ENCODE assay signal across 1 cellular context in genomic region chr6:26197736-26198625, GRCh38.
TF ChIP-seq lines count a peak whose summit lies in the region.

No MANE protein-coding gene starts in this region.

TF ChIP-seq in GM23338, 12 proteins besides CTCF, POLR2A, EP300 and RAD21 (continued from another document):
- no peak for TF ChIP-seq ZNF462 (CRISPR knock-in tag; IDR thresholded peaks at IDR 0.05)
- TF ChIP-seq ETS1 (IDR thresholded peaks at IDR 0.05) = no peak
- TF ChIP-seq CREB1 (CRISPR knock-in tag; IDR thresholded peaks at IDR 0.05; ENCODE audit: low read depth) = no peak
- TF ChIP-seq REST (IDR thresholded peaks at IDR 0.05; ENCODE audit: unreplicated experiment) = no peak
- TF ChIP-seq NANOG (IDR thresholded peaks at IDR 0.05; ENCODE audit: borderline replicate concordance) = no peak
- no peak for TF ChIP-seq ZNF114 (CRISPR knock-in tag; IDR thresholded peaks at IDR 0.05)
